Comparison of ENCODE assay signal across 10 cellular contexts in genomic region chr9:137461663-137462395, GRCh38. TPM values are rescaled to one million over a fixed set of nuclear protein-coding genes. Genes with fewer than 3 reads are reported as not detected.
DNase-seq lines count a peak whose midpoint lies in the region; ATAC-seq and TF ChIP-seq lines count a peak whose summit lies in the region.
"Had no signal": no experiment of that assay in that cellular context is flagged by ENCODE, and none has a peak within 500 bp of the region (broad histone marks: within the 10 kb centered on the region; RNA-seq: fewer than 3 reads in every experiment).

No MANE protein-coding gene starts in this region.

- H3K9me3 Mint-ChIP-seq in stimulated activated memory B cell treated with anti-CD40 and anti-IgM and Interleukin-4, amounts not matched to agents 10 μg/mL and 1 μg/mL and 100 μg/mL, for 72 hours: no peaks in the 10 kb centered on the region

- DNase-seq in AG08396 (ENCODE audit: low spot score) (peak; percentile 83), OCI-LY7 (ENCODE audit: low spot score) (peak; percentile 94), NCI-H187 treated with DMSO at 0.1 percent for 48 hours (lab: John Stamatoyannopoulos, UW) (no peak), NCI-H146 treated with DMSO at 0.1 percent for 48 hours (lab: John Stamatoyannopoulos, UW; ENCODE audit: unreplicated experiment) (no peak)
- peak in 3 of 4 experiments; percentile 60 to 78 (median 72) for DNase-seq in activated naive CD4-positive, alpha-beta T cell (lab: John Stamatoyannopoulos, UW)

- no peaks in the 10 kb centered on the region for H3K27me3 ChIP-seq in liver (ENCODE audit: control insufficient read depth in 4 of 4, insufficient read depth in 4 of 4, low read length in 3 of 4)

- peak; percentile 50 for ATAC-seq in GM21619 (IDR thresholded peaks at IDR 0.05; ENCODE audit: unreplicated experiment)
- ATAC-seq in stimulated activated memory B cell treated with anti-CD40 and anti-IgM and Interleukin-4, amounts not matched to agents 10 μg/mL and 1 μg/mL and 100 μg/mL, for 72 hours: peak; percentile 82

- H3K9me2 ChIP-seq in OCI-LY7 (ENCODE audit: insufficient read depth, low read length): no peaks in the 10 kb centered on the region

- H3K9me3 ChIP-seq in OCI-LY7 (ENCODE audit: low read length): no peaks in the 10 kb centered on the region
- H3K9me3 ChIP-seq in liver (ENCODE audit: control insufficient read depth in 4 of 4, low read length in 3 of 4): no peaks in the 10 kb centered on the region

- H3K79me2 ChIP-seq in OCI-LY7 (ENCODE audit: insufficient read depth, low read depth, low read length): no peaks in the 10 kb centered on the region

- H2AFZ ChIP-seq in OCI-LY7 (ENCODE audit: low read length): peak overlapping the region; percentile 40; the same call in 1 of the 2 replicates

- H3K4me3 Mint-ChIP-seq in stimulated activated memory B cell treated with anti-CD40 and anti-IgM and Interleukin-4, amounts not matched to agents 10 μg/mL and 1 μg/mL and 100 μg/mL, for 72 hours: peak overlapping the region; percentile 62

- peak; percentile 46; the same call in 1 of the 2 replicates for TF ChIP-seq CTCF in OCI-LY7 (conservative IDR thresholded peaks at IDR 0.05; ENCODE audit: low read length)
- no peak for TF ChIP-seq CTCF in liver (IDR thresholded peaks at IDR 0.05; ENCODE audit: low read depth, low read length, missing input control)

- CTCF ChIA-PET in OCI-LY7 (lab: Charles Lee; ENCODE audit: unreplicated experiment): no interaction called here

- H3K27ac Mint-ChIP-seq in stimulated activated memory B cell treated with anti-CD40 and anti-IgM and Interleukin-4, amounts not matched to agents 10 μg/mL and 1 μg/mL and 100 μg/mL, for 72 hours: peak overlapping the region; percentile 77

- POLR2A ChIA-PET in OCI-LY7 (lab: Charles Lee): no interaction called here

- H3K27me3 Mint-ChIP-seq in stimulated activated memory B cell treated with anti-CD40 and anti-IgM and Interleukin-4, amounts not matched to agents 10 μg/mL and 1 μg/mL and 100 μg/mL, for 72 hours: no peaks in the 10 kb centered on the region

- peak overlapping the region; percentile 53 for H3K4me2 ChIP-seq in OCI-LY7 (ENCODE audit: low read length)

- H3K36me3 Mint-ChIP-seq in stimulated activated memory B cell treated with anti-CD40 and anti-IgM and Interleukin-4, amounts not matched to agents 10 μg/mL and 1 μg/mL and 100 μg/mL, for 72 hours: peaks cover 4% of the 10 kb centered on the region

- intact Hi-C loops in OCI-LY7 (cut with micrococcal nuclease; ENCODE audit: unreplicated experiment): no loop called here

- H3K4me1 Mint-ChIP-seq in stimulated activated memory B cell treated with anti-CD40 and anti-IgM and Interleukin-4, amounts not matched to agents 10 μg/mL and 1 μg/mL and 100 μg/mL, for 72 hours: peaks cover 23% of the 10 kb centered on the region

- no peaks in the 10 kb centered on the region for H4K20me1 ChIP-seq in OCI-LY7 (ENCODE audit: insufficient read depth, low read length)

- BruUV-seq in OCI-LY7 (replicated peaks; lab: Mats Ljungman, UMichigan): no TSS peak

- no peak overlapping the region for H3K9ac ChIP-seq in liver (ENCODE audit: low read depth in 1 of 2, low read length in 2 of 2)

- H3K27ac ChIP-seq in OCI-LY7 (ENCODE audit: low read depth, low read length, poor library complexity, severe bottlenecking): peak overlapping the region; percentile 54
- H3K27ac ChIP-seq in liver (ENCODE audit: low read depth in 1 of 2, low read length in 2 of 2): peak overlapping the region in 1 of 2 donors; percentile 7

- H3K36me3 ChIP-seq in OCI-LY7 (ENCODE audit: insufficient read depth, low read length) (no peaks in the 10 kb centered on the region), liver (ENCODE audit: control insufficient read depth in 4 of 4, insufficient read depth in 3 of 4, low read depth in 1 of 4, low read length in 3 of 4) (peaks cover 0 to 6% (median under 1%) of the 10 kb centered on the region in 4 donors)

- TF ChIP-seq RAD21 in liver (IDR thresholded peaks at IDR 0.05): no peak

- H3K4me1 ChIP-seq in OCI-LY7 (ENCODE audit: insufficient read depth, low read length, poor library complexity, severe bottlenecking): peaks cover 34% of the 10 kb centered on the region
- peaks cover 3 to 22% (median 13%) of the 10 kb centered on the region in 4 donors for H3K4me1 ChIP-seq in liver (ENCODE audit: control insufficient read depth in 4 of 4, insufficient read depth in 4 of 4, low read length in 3 of 4)

- 67% methylated on average over 52 of the region's 52 CpGs for WGBS in liver

- H3K4me3 ChIP-seq in OCI-LY7 (ENCODE audit: low read depth, low read length, poor library complexity, severe bottlenecking): peak overlapping the region; percentile 42
- H3K4me3 ChIP-seq in liver (ENCODE audit: low read depth in 1 of 3, low read length in 3 of 3): no peak overlapping the region

TF ChIP-seq in liver, 16 proteins besides CTCF, POLR2A, EP300 and RAD21:
- TF ChIP-seq SP1 (IDR thresholded peaks at IDR 0.05): peak; percentile 23
- TF ChIP-seq YY1 (IDR thresholded peaks at IDR 0.05): no peak
- peak in 1 of 2 donors; percentile 11 for TF ChIP-seq GABPA (IDR thresholded peaks at IDR 0.05 in 1 of 2, conservative IDR thresholded peaks at IDR 0.05 in 1 of 2)
- no peak for TF ChIP-seq FOXA2 (IDR thresholded peaks at IDR 0.05)
- no peak for TF ChIP-seq NR2F2 (IDR thresholded peaks at IDR 0.05)
- no peak for TF ChIP-seq RXRA (IDR thresholded peaks at IDR 0.05)
TF ChIP-seq in liver: peak in this region for 2.

RNA-seq across cellular contexts. Expression of gene NSMF, which starts 2.7 kb away (rescaled TPM):
- total RNA-seq in OCI-LY7 (2014; rRNA removed; shearing (Covaris generic)): 15.8 and 20.3 TPM in 2 replicates
- 29.0 and 29.8 TPM in 2 replicates for total RNA-seq in OCI-LY7 (2022)
- 10 to 100 TPM in 1 of 2 donors, 1 to 10 TPM in 1; 1.7 to 12.9 TPM for total RNA-seq in liver
- polyA plus RNA-seq in liver: 10 to 100 TPM in 1 of 2 donors, 1 to 10 TPM in 1; 4.6 to 13.5 TPM

RNA-seq across cellular contexts. Expression of gene ENTPD8, which starts 20.7 kb away (rescaled TPM):
- total RNA-seq in OCI-LY7 (2014; rRNA removed; shearing (Covaris generic)): not detected in 2 replicates
- total RNA-seq in OCI-LY7 (2022): not detected in 2 replicates
- 1 to 10 TPM; 1.6 to 4.7 TPM for total RNA-seq in liver
- polyA plus RNA-seq in liver: 1 to 10 TPM; 5.1 to 6.2 TPM
- total RNA-seq: Daoy, epithelial cell of proximal tubule had no signal

RNA-seq across cellular contexts. Expression of gene NOXA1, which starts 38.6 kb away (rescaled TPM):
- not detected in 2 replicates for total RNA-seq in OCI-LY7 (2014; rRNA removed; shearing (Covaris generic))
- total RNA-seq in OCI-LY7 (2022) (not detected in 2 replicates), liver (1 to 10 TPM; 1.3 to 2.4 TPM)
- polyA plus RNA-seq in liver: 1 to 10 TPM; 2.4 to 3.6 TPM
- total RNA-seq: Daoy had no signal

RNA-seq across cellular contexts. Expression of gene EXD3, which starts 38.9 kb away (rescaled TPM):
- total RNA-seq in OCI-LY7 (2014; rRNA removed; shearing (Covaris generic)): 14.2 and 27.0 TPM in 2 replicates
- total RNA-seq in OCI-LY7 (2022) (20.8 and 27.0 TPM in 2 replicates), liver (1 to 10 TPM; 2.5 to 6.7 TPM)
- 1 to 10 TPM; 3.6 to 3.7 TPM for polyA plus RNA-seq in liver

Comparison
In these comparisons a context has a peak if more than half of its experiments do, and no peak if none do; other contexts are left out.
1. DNase-seq: peak in AG08396 (single experiment), OCI-LY7 (single experiment) and activated naive CD4-positive, alpha-beta T cell (3 of 4); none in NCI-H187 treated with DMSO at 0.1 percent for 48 hours (single experiment) and NCI-H146 treated with DMSO at 0.1 percent for 48 hours (single experiment).